ENCODE assay signal across 10 cellular contexts in the genomic region with DNA sequence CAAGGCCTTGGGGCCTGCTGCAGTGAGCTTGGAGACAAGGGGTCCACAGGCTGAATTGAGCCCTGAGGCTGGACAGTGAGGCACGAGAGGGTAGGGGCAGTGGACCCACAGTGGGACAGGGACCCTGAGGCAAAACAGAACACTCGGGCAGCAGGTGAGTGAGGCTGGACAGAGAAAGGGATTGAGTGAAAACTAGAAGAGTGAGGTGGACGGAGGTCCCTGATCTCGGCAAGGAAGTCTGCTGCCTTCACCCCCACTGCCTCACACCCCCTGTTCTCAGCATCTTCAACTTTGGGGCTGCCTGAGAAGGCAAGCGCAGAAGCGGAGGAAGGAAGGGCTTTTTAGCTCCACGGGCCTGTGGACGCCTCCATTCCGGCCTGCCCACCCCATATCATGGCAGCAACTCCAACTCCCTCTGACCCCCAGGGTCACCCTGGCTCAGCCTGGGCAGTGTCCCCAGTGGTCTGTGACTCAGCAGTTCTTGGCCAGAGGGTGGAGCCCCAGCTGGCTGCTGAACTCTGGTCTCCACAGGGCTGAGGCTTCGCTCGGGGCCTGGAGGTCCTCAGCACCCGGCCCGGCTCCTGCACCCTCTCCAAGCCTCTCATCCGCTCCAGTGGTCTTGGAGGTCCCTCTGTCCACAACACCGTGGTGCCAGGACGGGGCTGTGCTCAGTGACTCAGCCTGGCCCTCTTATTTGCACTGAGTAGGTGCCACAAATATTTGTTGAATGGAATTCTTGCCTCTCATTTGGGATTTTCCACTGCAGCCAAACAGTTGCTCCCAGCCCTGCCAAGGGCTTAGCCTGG.
DNase-seq lines count a peak whose midpoint lies in the region; ATAC-seq and TF ChIP-seq lines count a peak whose summit lies in the region.
"Had no signal": no experiment of that assay in that cellular context is flagged by ENCODE, and none has a peak within 500 bp of the region (broad histone marks: within the 10 kb centered on the region; RNA-seq: fewer than 3 reads in every experiment).

No MANE protein-coding gene starts in this region.

- no peak overlapping the region for H3K4me3 ChIP-seq in adrenal gland

- intact Hi-C loops in adrenal gland (cut with DNase I) = no loop called here

- peak overlapping the region in 4 of 5 donors; percentile 2 to 88 (median 60) for H3K27ac ChIP-seq in adrenal gland
- H3K27ac ChIP-seq: 22Rv1 had no signal

- no peaks in the 10 kb centered on the region for H3K36me3 ChIP-seq in adrenal gland (replicated peaks in 1 of 2)

- peak in 1 of 6 experiments; percentile 18 for TF ChIP-seq CTCF in adrenal gland (IDR thresholded peaks at IDR 0.05)

- H3K9me3 ChIP-seq in adrenal gland (replicated peaks in 1 of 3) = no peaks in the 10 kb centered on the region

- TF ChIP-seq POLR2A in adrenal gland (IDR thresholded peaks at IDR 0.05) = peak in 1 of 2 donors; percentile 17

- 60 to 72% (median 67%) methylated on average over 9 to 16 of the region's 16 CpGs for WGBS in adrenal gland, 4 donors

- ATAC-seq in GM21529 (IDR thresholded peaks at IDR 0.05; ENCODE audit: unreplicated experiment) = no peak

- DNase-seq in NK-92 treated with Interleukin-12 subunit alpha and Interleukin-12 subunit beta, amount 100 ng/mL, for 24 hours (lab: John Stamatoyannopoulos, UW) = peak; percentile 42
- no peak for DNase-seq in NK-92 (lab: John Stamatoyannopoulos, UW; ENCODE audit: unreplicated experiment)
- DNase-seq in adrenal gland = peak; percentile 65 to 84 (median 80)
- DNase-seq in inferior parietal cortex (ENCODE audit: extremely low spot score) = peak; percentile 39
- peak; percentile 18 for DNase-seq in superior temporal gyrus (ENCODE audit: extremely low spot score)
- no peak for DNase-seq in hepatic stellate cell (ENCODE audit: low spot score)
- no peak for DNase-seq in effector CD4-positive, alpha-beta T cell
- DNase-seq: KBM-7 had no signal

- peaks cover 30 to 50% of the 10 kb centered on the region in 2 donors for H3K4me1 ChIP-seq in adrenal gland (replicated peaks in 1 of 2)

- H3K27me3 ChIP-seq in adrenal gland = no peaks in the 10 kb centered on the region

Comparison
In these comparisons a context has a peak if more than half of its experiments do, and no peak if none do; other contexts are left out.
1. DNase-seq: peak in NK-92 treated with Interleukin-12 subunit alpha and Interleukin-12 subunit beta, amount 100 ng/mL, for 24 hours (single experiment), adrenal gland (7 of 7), inferior parietal cortex (single experiment) and superior temporal gyrus (single experiment); none in NK-92 (single experiment), hepatic stellate cell (single experiment) and effector CD4-positive, alpha-beta T cell (single experiment).